12 cellular contexts compared by ENCODE assay signal in genomic region chr1:112762541-112763141, GRCh38. TPM values are rescaled to one million over a fixed set of nuclear protein-coding genes. Genes with fewer than 3 reads are reported as not detected.
DNase-seq lines count a peak whose midpoint lies in the region; ATAC-seq, FAIRE-seq and TF ChIP-seq lines count a peak whose summit lies in the region.
"Had no signal": no experiment of that assay in that cellular context is flagged by ENCODE, and none has a peak within 500 bp of the region (broad histone marks: within the 10 kb centered on the region; RNA-seq: fewer than 3 reads in every experiment).

No MANE protein-coding gene starts in this region.

- no peaks in the 10 kb centered on the region for H4K20me1 ChIP-seq in astrocyte (ENCODE audit: insufficient read depth, low read length)

- no peak for TF ChIP-seq POLR2A in upper lobe of left lung (IDR thresholded peaks at IDR 0.05)

- H3K79me2 ChIP-seq in astrocyte (ENCODE audit: insufficient read depth, low read length) = no peaks in the 10 kb centered on the region

- H3K27ac ChIP-seq in astrocyte (ENCODE audit: low read depth, low read length) (no peak overlapping the region), upper lobe of left lung (peak overlapping the region in 3 of 4 donors; percentile 11 to 40 (median 12))
- H3K27ac ChIP-seq: left ventricle myocardium inferior had no signal

- H3K27me3 ChIP-seq in astrocyte (ENCODE audit: insufficient read depth, low read length) (no peaks in the 10 kb centered on the region), upper lobe of left lung (no peaks in the 10 kb centered on the region)

- H3K4me3 ChIP-seq in astrocyte (ENCODE audit: insufficient read depth, low read depth, low read length) = no peak overlapping the region
- no peak overlapping the region for H3K4me3 ChIP-seq in upper lobe of left lung
- H3K4me3 ChIP-seq: left ventricle myocardium inferior had no signal

- WGBS in upper lobe of left lung, 2 donors = 45 to 56% methylated on average over 6 of the region's 6 CpGs

- no peak overlapping the region for H3K4me3 Mint-ChIP-seq in astrocyte (ENCODE audit: unreplicated experiment)
- H3K4me3 Mint-ChIP-seq: activated naive CD4-positive, alpha-beta T cell treated with anti-CD3 and anti-CD28 coated beads, Interleukin-2, amount 10 ng/mL, durations not matched to agents 7 days and 5 days; IgD-negative memory B cell had no signal

- no peak for FAIRE-seq in astrocyte (lab: Jason Lieb, UNC)

- H3K9me3 Mint-ChIP-seq in astrocyte (ENCODE audit: unreplicated experiment) = no peaks in the 10 kb centered on the region
- H3K9me3 Mint-ChIP-seq: activated naive CD4-positive, alpha-beta T cell treated with anti-CD3 and anti-CD28 coated beads, Interleukin-2, amount 10 ng/mL, durations not matched to agents 7 days and 5 days had no signal

- no peak for TF ChIP-seq EP300 in upper lobe of left lung (IDR thresholded peaks at IDR 0.05)

- H2AFZ ChIP-seq in astrocyte (ENCODE audit: low read depth, low read length) = peak overlapping the region; percentile 52

- H3K4me1 Mint-ChIP-seq in astrocyte (ENCODE audit: low read depth, unreplicated experiment) = peaks cover 26% of the 10 kb centered on the region

- H3K27me3 Mint-ChIP-seq in astrocyte (ENCODE audit: low read depth, unreplicated experiment) = peaks cover 3% of the 10 kb centered on the region

- peak in 1 of 2 donors; percentile 86 for ATAC-seq in upper lobe of left lung (ENCODE audit: low FRiP score in 2 of 2)
- ATAC-seq in GM18517 (IDR thresholded peaks at IDR 0.05; ENCODE audit: unreplicated experiment) = no peak

- H3K4me1 ChIP-seq in astrocyte (ENCODE audit: insufficient read depth, low read length) (peaks cover 9% of the 10 kb centered on the region), upper lobe of left lung (peaks cover 0 to 16% (median 4%) of the 10 kb centered on the region in 4 donors)

- DNase-seq in NCI-H510A treated with DMSO at 0.1 percent for 48 hours (lab: John Stamatoyannopoulos, UW) (peak; percentile 60), NCI-H510A (lab: John Stamatoyannopoulos, UW) (no peak), astrocyte (ENCODE audit: low read depth) (peak; percentile 51), kidney tubule cell (ENCODE audit: low spot score) (peak; percentile 67), upper lobe of left lung (peak in 1 of 2 donors; percentile 71)
- DNase-seq in stimulated activated CD8-positive, alpha-beta memory T cell treated with anti-CD3 and anti-CD28 coated beads, Interleukin-4, amount 100 ng/mL, for 48 hours = no peak
- DNase-seq in activated T-cell treated with anti-CD3 and anti-CD28 coated beads, Interleukin-2, amount 50 U/mL, for 1 hour = no peak
- DNase-seq: ACHN; activated naive CD4-positive, alpha-beta T cell treated with anti-CD3 and anti-CD28 coated beads, Interleukin-2, amount 10 ng/mL, durations not matched to agents 7 days and 5 days; left ventricle myocardium inferior had no signal

- no peak for TF ChIP-seq CTCF in astrocyte (IDR thresholded peaks at IDR 0.05; ENCODE audit: insufficient read depth, low read depth, low read length)
- TF ChIP-seq CTCF in upper lobe of left lung (IDR thresholded peaks at IDR 0.05) = no peak

- H3K27ac Mint-ChIP-seq in astrocyte (ENCODE audit: unreplicated experiment) = peak overlapping the region; percentile 90
- H3K27ac Mint-ChIP-seq: activated naive CD4-positive, alpha-beta T cell treated with anti-CD3 and anti-CD28 coated beads, Interleukin-2, amount 10 ng/mL, durations not matched to agents 7 days and 5 days; IgD-negative memory B cell had no signal

- no peaks in the 10 kb centered on the region for H3K36me3 Mint-ChIP-seq in astrocyte (ENCODE audit: low read depth, unreplicated experiment)
- H3K36me3 Mint-ChIP-seq: activated naive CD4-positive, alpha-beta T cell treated with anti-CD3 and anti-CD28 coated beads, Interleukin-2, amount 10 ng/mL, durations not matched to agents 7 days and 5 days had no signal

- H3K36me3 ChIP-seq in astrocyte (ENCODE audit: insufficient read depth, low read length) (no peaks in the 10 kb centered on the region), upper lobe of left lung (no peaks in the 10 kb centered on the region)
- H3K36me3 ChIP-seq: left ventricle myocardium inferior had no signal

- H3K9ac ChIP-seq in astrocyte (ENCODE audit: low read length) = no peak overlapping the region

- H3K9me3 ChIP-seq in astrocyte (ENCODE audit: insufficient read depth, low read depth, low read length) (no peaks in the 10 kb centered on the region), upper lobe of left lung (no peaks in the 10 kb centered on the region)
- H3K9me3 ChIP-seq: left ventricle myocardium inferior had no signal

- H3K4me2 ChIP-seq in astrocyte (ENCODE audit: low read length) = peak overlapping the region; percentile 32

RNA-seq across cellular contexts. Expression of gene PPM1J, which starts 47.5 kb away (rescaled TPM):
- 5.2 TPM in 2 replicates for total RNA-seq in astrocyte
- total RNA-seq in upper lobe of left lung = under 1 TPM in 5 of 6 donors, not detected in 1; 0.55 to 0.91 (median 0.74) TPM

RNA-seq across cellular contexts. Expression of gene RHOC, which starts 55.7 kb away (rescaled TPM):
- total RNA-seq in astrocyte (585 and 657 TPM in 2 replicates), upper lobe of left lung (100 to 1,000 TPM in 5 of 6 donors, 10 to 100 TPM in 1; 80.9 to 218 (median 132) TPM)

Comparison
In these comparisons a context has a peak if more than half of its experiments do, and no peak if none do; other contexts are left out.
1. DNase-seq: peak in NCI-H510A treated with DMSO at 0.1 percent for 48 hours (single experiment), astrocyte (single experiment) and kidney tubule cell (single experiment); none in NCI-H510A (single experiment), stimulated activated CD8-positive, alpha-beta memory T cell treated with anti-CD3 and anti-CD28 coated beads, Interleukin-4, amount 100 ng/mL, for 48 hours (single experiment) and activated T-cell treated with anti-CD3 and anti-CD28 coated beads, Interleukin-2, amount 50 U/mL, for 1 hour (single experiment).